24 cellular contexts compared by ENCODE assay signal in genomic region chr5:107275333-107275732, GRCh38.
"Had no signal": no experiment of that assay in that cellular context is flagged by ENCODE, and none has a peak within 500 bp of the region (broad histone marks: within the 10 kb centered on the region; RNA-seq: fewer than 3 reads in every experiment).

No MANE protein-coding gene starts in this region.

- DNase-seq: cortex of kidney; effector memory CD4-positive, alpha-beta T cell; esophagus squamous epithelium; glutamatergic neuron; islet precursor cell; left cardiac atrium; left ventricle myocardium inferior; lower lobe of right lung; mesenchymal stem cell; midbrain; naive B cell; nephron progenitor cell; retina; sigmoid colon; stimulated activated CD4-positive, alpha-beta T cell treated with anti-CD3 and anti-CD28 coated beads, Interleukin-12 subunit alpha, Interleukin-12 subunit beta, amount 100 ng/mL, for 4 hours; stimulated activated naive CD4-positive, alpha-beta T cell; tibial artery; upper lobe of left lung; uterus had no signal

- H3K4me1 ChIP-seq: esophagus squamous epithelium, gastroesophageal sphincter, left ventricle myocardium inferior, lower lobe of right lung, parathyroid adenoma, prostate gland, sigmoid colon, tibial artery, upper lobe of left lung, uterus had no signal

- H3K36me3 ChIP-seq: esophagus squamous epithelium, gastroesophageal sphincter, left ventricle myocardium inferior, lower lobe of right lung, prostate gland, sigmoid colon, tibial artery, upper lobe of left lung, uterus had no signal

- H3K9ac ChIP-seq: parathyroid adenoma had no signal

- H3K9me3 ChIP-seq: esophagus squamous epithelium, gastroesophageal sphincter, left ventricle myocardium inferior, lower lobe of right lung, prostate gland, sigmoid colon, tibial artery, upper lobe of left lung, uterus had no signal

- H3K27ac ChIP-seq: epithelial cell of prostate, esophagus squamous epithelium, gastroesophageal sphincter, left ventricle myocardium inferior, lower lobe of right lung, parathyroid adenoma, prostate gland, sigmoid colon, skin epidermis, tibial artery, upper lobe of left lung, uterus had no signal

- H2AFZ ChIP-seq: parathyroid adenoma had no signal

- H3K79me2 ChIP-seq: parathyroid adenoma had no signal

- H3K9me3 Mint-ChIP-seq: nephron progenitor cell had no signal

- H3K4me3 ChIP-seq: esophagus squamous epithelium, gastroesophageal sphincter, left ventricle myocardium inferior, lower lobe of right lung, prostate gland, sigmoid colon, skin epidermis, tibial artery, upper lobe of left lung, uterus had no signal

- H3K27ac Mint-ChIP-seq: naive B cell, nephron progenitor cell had no signal

- H3K36me3 Mint-ChIP-seq: naive B cell had no signal

- ATAC-seq: gastroesophageal sphincter, left cardiac atrium, lower lobe of right lung had no signal

- H3K4me3 Mint-ChIP-seq: naive B cell, nephron progenitor cell had no signal

- H3K4me1 Mint-ChIP-seq: naive B cell had no signal

- H3K27me3 ChIP-seq: esophagus squamous epithelium, gastroesophageal sphincter, sigmoid colon, tibial artery, upper lobe of left lung, uterus had no signal
